In the genomic region with DNA sequence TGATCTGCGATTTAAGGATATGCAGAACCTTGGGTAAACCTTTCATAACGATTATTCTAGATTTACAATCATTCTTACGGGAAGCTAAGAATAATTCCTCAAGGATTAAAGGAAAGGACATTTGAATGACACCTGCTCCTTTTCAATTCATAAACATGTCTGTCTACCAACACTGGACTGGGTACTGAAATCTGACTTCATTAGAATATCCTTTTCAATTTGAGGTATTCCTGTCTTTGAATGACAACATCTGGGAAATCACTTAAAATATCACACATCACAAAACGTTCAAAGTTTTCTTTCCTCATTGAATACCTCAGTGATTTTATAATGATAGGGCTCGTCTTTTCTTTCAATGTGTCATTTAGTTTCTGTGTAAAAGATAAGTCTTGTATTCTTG, we compare ENCODE assay signal across 11 cellular contexts.
"Had no signal": no experiment of that assay in that cellular context is flagged by ENCODE, and none has a peak within 500 bp of the region (broad histone marks: within the 10 kb centered on the region; RNA-seq: fewer than 3 reads in every experiment).

No MANE protein-coding gene starts in this region.

- H3K4me3 ChIP-seq: GM23248, GM23338, HAP-1 had no signal

- H3K36me3 ChIP-seq: HAP-1 had no signal

- ATAC-seq: GM23338, HCT116 had no signal

- H3K9me3 ChIP-seq: HAP-1 had no signal

- H3K9ac ChIP-seq: GM23248 had no signal

- H2AFZ ChIP-seq: GM23248, GM23338 had no signal

- DNase-seq: GM23248, GOT3, H7, H9, HCEC 1CT, HFFc6 had no signal

- H3K4me1 ChIP-seq: HAP-1 had no signal

- H3K4me2 ChIP-seq: GM23338 had no signal

- H3K27ac ChIP-seq: GM23248 had no signal

- FAIRE-seq: H1, H54 had no signal
